Comparison of ENCODE assay signal across 35 cellular contexts in the genomic region with DNA sequence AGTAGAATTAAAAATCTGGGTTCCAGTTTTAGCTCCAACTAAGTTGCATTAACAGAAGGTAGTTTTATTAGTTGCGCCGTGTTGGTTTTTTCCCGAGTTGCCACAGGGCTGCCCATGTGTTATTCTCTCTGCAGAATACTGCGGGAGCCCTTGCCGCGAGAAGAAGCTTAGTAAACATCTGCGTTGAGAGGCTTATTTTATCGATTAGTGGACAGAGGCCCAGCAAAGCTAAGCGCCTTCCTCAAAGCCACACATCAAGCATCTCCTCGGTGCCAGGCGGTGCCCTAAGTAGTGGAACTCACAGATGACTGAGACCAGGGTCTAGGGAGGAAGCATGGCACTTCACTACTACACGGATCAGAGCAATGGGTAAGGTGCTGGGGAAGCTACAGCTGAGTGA.
"Had no signal": no experiment of that assay in that cellular context is flagged by ENCODE, and none has a peak within 500 bp of the region (broad histone marks: within the 10 kb centered on the region; RNA-seq: fewer than 3 reads in every experiment).

No MANE protein-coding gene starts in this region.

- H3K27ac Mint-ChIP-seq: activated CD4-positive, alpha-beta memory T cell treated with anti-CD3 and anti-CD28 coated beads for 36 hours; activated CD4-positive, alpha-beta T cell treated with anti-CD3 and anti-CD28 coated beads for 36 hours; activated CD4-positive, alpha-beta T cell treated with anti-CD3 and anti-CD28 coated beads, Interleukin-2, amount 10 ng/mL, durations not matched to agents 24 days and 14 days; activated CD8-positive, alpha-beta memory T cell treated with anti-CD3 and anti-CD28 coated beads, Interleukin-2, amount 10 ng/mL, durations not matched to agents 7 days and 5 days; activated CD8-positive, alpha-beta T cell treated with anti-CD3 and anti-CD28 coated beads, Interleukin-2, amount 10 ng/mL, durations not matched to agents 7 days and 5 days; activated naive CD4-positive, alpha-beta T cell treated with anti-CD3 and anti-CD28 coated beads for 36 hours; activated naive CD4-positive, alpha-beta T cell treated with anti-CD3 and anti-CD28 coated beads, Interleukin-2, amount 50 U/mL, for 24 hours; activated naive CD8-positive, alpha-beta T cell treated with anti-CD3 and anti-CD28 coated beads for 36 hours; activated naive CD8-positive, alpha-beta T cell treated with anti-CD3 and anti-CD28 coated beads, Interleukin-2, amount 50 U/mL, for 24 hours; activated T-helper 1 cell treated with anti-CD3 and anti-CD28 coated beads, Interleukin-12 subunit alpha, Interleukin-12 subunit beta, Interleukin-2, Interleukin-4 antibody, amounts not matched to agents 30 ng/mL and 10 ng/mL and 1 ng/mL, durations not matched to agents 14 hours and 24 hours and 36 hours; activated T-helper 2 cell treated with anti-CD3 and anti-CD28 coated beads, Interferon-gamma antibody, Interleukin-2, Interleukin-4, amounts not matched to agents 10 μg/mL and 5 μg/mL and 100 μg/mL, durations not matched to agents 14 hours and 24 hours and 36 hours; effector memory CD8-positive, alpha-beta T cell; T-helper 2 cell treated with Interferon-gamma antibody and Interleukin-4, amounts not matched to agents 5 μg/mL and 100 μg/mL, for 36 hours had no signal

- H3K27ac ChIP-seq: adrenal gland, body of pancreas, esophagus squamous epithelium, gastroesophageal sphincter, heart right ventricle, hepatocyte had no signal

- H3K36me3 ChIP-seq: adrenal gland, esophagus squamous epithelium, gastroesophageal sphincter, heart right ventricle had no signal

- H3K9me3 ChIP-seq: adrenal gland, esophagus squamous epithelium, gastroesophageal sphincter had no signal

- H3K4me1 Mint-ChIP-seq: activated CD4-positive, alpha-beta T cell treated with anti-CD3 and anti-CD28 coated beads for 36 hours; activated CD4-positive, alpha-beta T cell treated with anti-CD3 and anti-CD28 coated beads, Interleukin-2, amount 10 ng/mL, durations not matched to agents 24 days and 14 days; activated CD8-positive, alpha-beta memory T cell treated with anti-CD3 and anti-CD28 coated beads, Interleukin-2, amount 10 ng/mL, durations not matched to agents 7 days and 5 days; activated naive CD4-positive, alpha-beta T cell treated with anti-CD3 and anti-CD28 coated beads, Interleukin-2, amount 50 U/mL, for 24 hours; activated naive CD8-positive, alpha-beta T cell treated with anti-CD3 and anti-CD28 coated beads for 36 hours; activated naive CD8-positive, alpha-beta T cell treated with anti-CD3 and anti-CD28 coated beads, Interleukin-2, amount 50 U/mL, for 24 hours had no signal

- H3K36me3 Mint-ChIP-seq: activated CD4-positive, alpha-beta memory T cell treated with anti-CD3 and anti-CD28 coated beads for 36 hours; activated CD8-positive, alpha-beta memory T cell treated with anti-CD3 and anti-CD28 coated beads, Interleukin-2, amount 10 ng/mL, durations not matched to agents 7 days and 5 days; activated naive CD4-positive, alpha-beta T cell treated with anti-CD3 and anti-CD28 coated beads, Interleukin-2, amount 50 U/mL, for 24 hours; activated naive CD8-positive, alpha-beta T cell treated with anti-CD3 and anti-CD28 coated beads for 36 hours had no signal

- H3K27me3 Mint-ChIP-seq: activated CD4-positive, alpha-beta memory T cell treated with anti-CD3 and anti-CD28 coated beads for 36 hours; activated CD4-positive, alpha-beta T cell treated with anti-CD3 and anti-CD28 coated beads, Interleukin-2, amount 10 ng/mL, durations not matched to agents 24 days and 14 days; activated CD8-positive, alpha-beta memory T cell treated with anti-CD3 and anti-CD28 coated beads, Interleukin-2, amount 10 ng/mL, durations not matched to agents 7 days and 5 days; activated naive CD4-positive, alpha-beta T cell treated with anti-CD3 and anti-CD28 coated beads, Interleukin-2, amount 50 U/mL, for 24 hours; activated naive CD8-positive, alpha-beta T cell treated with anti-CD3 and anti-CD28 coated beads for 36 hours; activated naive CD8-positive, alpha-beta T cell treated with anti-CD3 and anti-CD28 coated beads, Interleukin-2, amount 50 U/mL, for 24 hours; effector memory CD8-positive, alpha-beta T cell had no signal

- DNase-seq: activated CD4-positive, alpha-beta memory T cell treated with anti-CD3 and anti-CD28 coated beads for 36 hours; activated CD4-positive, alpha-beta T cell treated with anti-CD3 and anti-CD28 coated beads for 36 hours; activated CD4-positive, alpha-beta T cell treated with anti-CD3 and anti-CD28 coated beads, Interleukin-2, amount 10 ng/mL, durations not matched to agents 24 days and 14 days; activated CD4-positive, CD25-positive, alpha-beta regulatory T cell; activated CD4-positive, CD25-positive, alpha-beta regulatory T cell treated with anti-CD3 and anti-CD28 coated beads, Interleukin-2, amount 50 U/mL, for 72 hours; activated CD8-positive, alpha-beta memory T cell treated with anti-CD3 and anti-CD28 coated beads, Interleukin-2, amount 10 ng/mL, durations not matched to agents 7 days and 5 days; activated CD8-positive, alpha-beta memory T cell treated with anti-CD3 and anti-CD28 coated beads, Interleukin-2, amount 50 U/mL, for 4 hours; activated CD8-positive, alpha-beta T cell treated with anti-CD3 and anti-CD28 coated beads, Interleukin-2, amount 10 ng/mL, durations not matched to agents 7 days and 5 days; activated effector memory CD4-positive, alpha-beta T cell treated with anti-CD3 and anti-CD28 coated beads, Interleukin-2, amount 50 U/mL, for 16 hours; activated naive CD4-positive, alpha-beta T cell treated with anti-CD3 and anti-CD28 coated beads for 36 hours; activated naive CD8-positive, alpha-beta T cell treated with anti-CD3 and anti-CD28 coated beads for 36 hours; activated naive CD8-positive, alpha-beta T cell treated with anti-CD3 and anti-CD28 coated beads, Interleukin-2, amount 50 U/mL, for 24 hours; activated T-cell treated with anti-CD3 and anti-CD28 coated beads, Interleukin-2, amount 50 U/mL, for 1 hour; activated T-cell treated with anti-CD3 and anti-CD28 coated beads, Interleukin-2, amount 50 U/mL, for 48 hours; adrenal gland; amygdala; aorta; body of pancreas; caudate nucleus; cortex of kidney; dermis blood vessel endothelial cell; effector CD4-positive, alpha-beta T cell; effector memory CD8-positive, alpha-beta T cell; erythroblast; esophagus squamous epithelium; foreskin melanocyte; heart right ventricle; T1000 had no signal

- H3K4me3 Mint-ChIP-seq: activated CD4-positive, alpha-beta memory T cell treated with anti-CD3 and anti-CD28 coated beads for 36 hours; activated CD4-positive, alpha-beta T cell treated with anti-CD3 and anti-CD28 coated beads for 36 hours; activated CD4-positive, alpha-beta T cell treated with anti-CD3 and anti-CD28 coated beads, Interleukin-2, amount 10 ng/mL, durations not matched to agents 24 days and 14 days; activated CD8-positive, alpha-beta memory T cell treated with anti-CD3 and anti-CD28 coated beads, Interleukin-2, amount 10 ng/mL, durations not matched to agents 7 days and 5 days; activated CD8-positive, alpha-beta T cell treated with anti-CD3 and anti-CD28 coated beads, Interleukin-2, amount 10 ng/mL, durations not matched to agents 7 days and 5 days; activated naive CD4-positive, alpha-beta T cell treated with anti-CD3 and anti-CD28 coated beads for 36 hours; activated naive CD4-positive, alpha-beta T cell treated with anti-CD3 and anti-CD28 coated beads, Interleukin-2, amount 50 U/mL, for 24 hours; activated naive CD8-positive, alpha-beta T cell treated with anti-CD3 and anti-CD28 coated beads for 36 hours; activated naive CD8-positive, alpha-beta T cell treated with anti-CD3 and anti-CD28 coated beads, Interleukin-2, amount 50 U/mL, for 24 hours; activated T-helper 1 cell treated with anti-CD3 and anti-CD28 coated beads, Interleukin-12 subunit alpha, Interleukin-12 subunit beta, Interleukin-2, Interleukin-4 antibody, amounts not matched to agents 30 ng/mL and 10 ng/mL and 1 ng/mL, durations not matched to agents 14 hours and 24 hours and 36 hours; effector memory CD8-positive, alpha-beta T cell; T-helper 2 cell treated with Interferon-gamma antibody and Interleukin-4, amounts not matched to agents 5 μg/mL and 100 μg/mL, for 36 hours had no signal

- H3K4me1 ChIP-seq: adrenal gland, body of pancreas, esophagus squamous epithelium, gastroesophageal sphincter, heart right ventricle had no signal

- H3K4me3 ChIP-seq: adrenal gland, body of pancreas, esophagus squamous epithelium, gastroesophageal sphincter, heart right ventricle, hepatocyte had no signal

- FAIRE-seq: colon had no signal

- H3K9me3 Mint-ChIP-seq: activated CD4-positive, alpha-beta memory T cell treated with anti-CD3 and anti-CD28 coated beads for 36 hours; activated CD4-positive, alpha-beta T cell treated with anti-CD3 and anti-CD28 coated beads, Interleukin-2, amount 10 ng/mL, durations not matched to agents 24 days and 14 days; activated naive CD4-positive, alpha-beta T cell treated with anti-CD3 and anti-CD28 coated beads, Interleukin-2, amount 50 U/mL, for 24 hours; activated naive CD8-positive, alpha-beta T cell treated with anti-CD3 and anti-CD28 coated beads, Interleukin-2, amount 50 U/mL, for 24 hours; activated T-helper 2 cell treated with anti-CD3 and anti-CD28 coated beads, Interferon-gamma antibody, Interleukin-2, Interleukin-4, amounts not matched to agents 10 μg/mL and 5 μg/mL and 100 μg/mL, durations not matched to agents 14 hours and 24 hours and 36 hours had no signal

- H3K27me3 ChIP-seq: adrenal gland, body of pancreas, heart right ventricle, hepatocyte had no signal
